ENCODE assay signal across 20 cellular contexts in genomic region chr1:232273071-232273470, GRCh38.
"Had no signal": no experiment of that assay in that cellular context is flagged by ENCODE, and none has a peak within 500 bp of the region (broad histone marks: within the 10 kb centered on the region; RNA-seq: fewer than 3 reads in every experiment).

No MANE protein-coding gene starts in this region.

- H3K9me3 ChIP-seq: ascending aorta, ovary, prostate gland, right atrium auricular region, tibial nerve had no signal

- H3K27ac ChIP-seq: ascending aorta, brain microvascular endothelial cell, ovary, prostate gland, right atrium auricular region, tibial nerve had no signal

- H3K4me3 ChIP-seq: ascending aorta, ovary, prostate gland, right atrium auricular region, tibial nerve had no signal

- H3K27me3 ChIP-seq: ascending aorta, brain microvascular endothelial cell, ovary, right atrium auricular region, tibial nerve had no signal

- H3K36me3 ChIP-seq: ascending aorta, brain microvascular endothelial cell, ovary, prostate gland, right atrium auricular region, tibial nerve had no signal

- ATAC-seq: natural killer cell treated with Interleukin-12 subunit alpha and Interleukin-12 subunit beta and Interleukin-15 and Interleukin-18, amount 100 ng/mL, for 72 hours had no signal

- H3K4me1 ChIP-seq: ascending aorta, prostate gland, right atrium auricular region had no signal

- DNase-seq: activated CD4-positive, alpha-beta T cell treated with anti-CD3 and anti-CD28 coated beads for 1 hour; activated gamma-delta T cell treated with Interleukin-2 at 50 U/mL for 16 hours; activated T-cell treated with anti-CD3 and anti-CD28 coated beads, Interleukin-2, amount 50 U/mL, for 1 hour; brain microvascular endothelial cell; caudate nucleus; dermis blood vessel endothelial cell; effector memory CD4-positive, alpha-beta T cell; foreskin fibroblast; immature natural killer cell; kidney glomerular epithelial cell; left ventricle myocardium superior; mammary epithelial cell; ovary; stimulated activated CD4-positive, alpha-beta T cell treated with anti-CD3 and anti-CD28 coated beads, Interleukin-1b, Interleukin-23, amount 100 ng/mL, for 48 hours; T-helper 1 cell had no signal
